In genomic region chr6:154164397-154164796, GRCh38 we compare ENCODE assay signal across 9 cellular contexts.
DNase-seq lines count a peak whose midpoint lies in the region; ATAC-seq and TF ChIP-seq lines count a peak whose summit lies in the region.
"Had no signal": no experiment of that assay in that cellular context is flagged by ENCODE, and none has a peak within 500 bp of the region (broad histone marks: within the 10 kb centered on the region; RNA-seq: fewer than 3 reads in every experiment).

No MANE protein-coding gene starts in this region.

- intact Hi-C loops in PC-3 (cut with micrococcal nuclease): no loop called here

- H2AFZ ChIP-seq in PC-3 (ENCODE audit: low read length): no peak overlapping the region

- H3K4me1 Mint-ChIP-seq in nephron: peaks cover 14% of the 10 kb centered on the region

- ATAC-seq in HG03432 (IDR thresholded peaks at IDR 0.05; ENCODE audit: unreplicated experiment): peak; percentile 38
- ATAC-seq in PC-3: no peak

- POLR2A ChIA-PET in PC-3 (lab: Charles Lee; ENCODE audit: unreplicated experiment): no interaction called here

- no peak overlapping the region for H3K9ac ChIP-seq in PC-3 (ENCODE audit: low read length)

- no TSS peak for BruUV-seq in PC-3 (replicated peaks; lab: Mats Ljungman, UMichigan)

- no peak overlapping the region for H3K27ac ChIP-seq in PC-3 (ENCODE audit: low read length)

- no peaks in the 10 kb centered on the region for H3F3A ChIP-seq in PC-3 (ENCODE audit: low read length, unreplicated experiment)

- peaks cover 3% of the 10 kb centered on the region for H3K9me3 Mint-ChIP-seq in nephron

- H3K36me3 ChIP-seq in PC-3 (ENCODE audit: low read depth, low read length): no peaks in the 10 kb centered on the region

- no peaks in the 10 kb centered on the region for H4K20me1 ChIP-seq in PC-3 (ENCODE audit: low read length)

- no peaks in the 10 kb centered on the region for H3K79me2 ChIP-seq in PC-3 (ENCODE audit: low read length)

- peak overlapping the region in 2 of 3 experiments; percentile 84 to 97 for H3K27ac Mint-ChIP-seq in nephron

- peak overlapping the region in 2 of 3 experiments; percentile 6 to 49 for H3K4me3 Mint-ChIP-seq in nephron

- no peaks in the 10 kb centered on the region for H3K4me1 ChIP-seq in PC-3 (ENCODE audit: insufficient read depth, low read length)

- no peak overlapping the region for H3K4me2 ChIP-seq in PC-3 (ENCODE audit: low read length)

- no peak for TF ChIP-seq CTCF in AG09319 (IDR thresholded peaks at IDR 0.05; ENCODE audit: low read depth, low read length)
- TF ChIP-seq CTCF in epithelial cell of proximal tubule (conservative IDR thresholded peaks at IDR 0.05; ENCODE audit: low read depth, low read length): no peak
- no peak for TF ChIP-seq CTCF in nephron (IDR thresholded peaks at IDR 0.05; ENCODE audit: unreplicated experiment in 3 of 3)
- no peak for TF ChIP-seq CTCF in PC-3 (conservative IDR thresholded peaks at IDR 0.05; ENCODE audit: low read depth, low read length)

- H3K27me3 Mint-ChIP-seq in nephron (ENCODE audit: low read depth): no peaks in the 10 kb centered on the region

- H3K4me3 ChIP-seq in epithelial cell of proximal tubule (ENCODE audit: low read depth, low read length): no peak overlapping the region
- no peak overlapping the region for H3K4me3 ChIP-seq in PC-3 (ENCODE audit: low read length)

- CTCF ChIA-PET in PC-3 (lab: Charles Lee): no interaction called here

- in situ Hi-C loops in KBM-7 (cut with MboI; ENCODE audit: low pct_unique_long_range_greater_than_20kb, low sequenced_read_pairs): loop anchor here (25.0 kb wide), 1 partner anchor 223 kb away; no protein-coding TSS in a partner anchor

- no peaks in the 10 kb centered on the region for H3K9me3 ChIP-seq in PC-3 (ENCODE audit: low read length)

- peaks cover 4% of the 10 kb centered on the region for H3K36me3 Mint-ChIP-seq in nephron (ENCODE audit: low read depth)

- no peaks in the 10 kb centered on the region for H3K9me2 ChIP-seq in PC-3 (replicated peaks; ENCODE audit: low read length)

- no peaks in the 10 kb centered on the region for H3K27me3 ChIP-seq in PC-3 (ENCODE audit: low read length)

- DNase-seq in AG09319 (ENCODE audit: extremely low read depth, low read depth) (peak; percentile 80), epithelial cell of proximal tubule (ENCODE audit: low read depth) (peak; percentile 89), OCI-M2 (lab: John Stamatoyannopoulos, UW; ENCODE audit: unreplicated experiment) (no peak), 8988T (no peak), PC-3 (no peak), KBM-7 (no peak)
- DNase-seq: amniotic stem cell had no signal

Comparison
In these comparisons a context has a peak if more than half of its experiments do, and no peak if none do; other contexts are left out.
1. DNase-seq: peak in AG09319 (single experiment) and epithelial cell of proximal tubule (single experiment); none in OCI-M2 (single experiment), 8988T (single experiment), PC-3 (single experiment) and KBM-7 (single experiment).